In genomic region chr1:229093258-229093540, GRCh38 we compare ENCODE assay signal across 18 cellular contexts.
DNase-seq lines count a peak whose midpoint lies in the region; ATAC-seq, FAIRE-seq and TF ChIP-seq lines count a peak whose summit lies in the region.
"Had no signal": no experiment of that assay in that cellular context is flagged by ENCODE, and none has a peak within 500 bp of the region (broad histone marks: within the 10 kb centered on the region; RNA-seq: fewer than 3 reads in every experiment).

No MANE protein-coding gene starts in this region.

- H4K8ac ChIP-seq in mesendoderm (ENCODE audit: low read depth, low read length) = no peak overlapping the region

- H3K27ac Mint-ChIP-seq in CD4-positive, alpha-beta memory T cell = peak overlapping the region in 1 of 7 donors; percentile 37
- H3K27ac Mint-ChIP-seq in stimulated activated effector memory CD8-positive, alpha-beta T cell treated with anti-CD3 and anti-CD28 coated beads, Interleukin-12 subunit alpha, Interleukin-12 subunit beta, amount 100 ng/mL, for 72 hours = no peak overlapping the region
- H3K27ac Mint-ChIP-seq: activated naive CD4-positive, alpha-beta T cell treated with anti-CD3 and anti-CD28 coated beads, Interleukin-2, amount 10 ng/mL, durations not matched to agents 7 days and 5 days had no signal

- no peaks in the 10 kb centered on the region for H4K20me1 ChIP-seq in HCT116 (ENCODE audit: insufficient read depth)
- H4K20me1 ChIP-seq in mammary epithelial cell (ENCODE audit: insufficient read depth, low read length) = no peaks in the 10 kb centered on the region

- intact Hi-C loops in HCT116 (cut with micrococcal nuclease) (no loop called here), mammary epithelial cell (cut with micrococcal nuclease) (no loop called here), kidney (cut with DNase I) (no loop called here)
- intact Hi-C loops in CD4-positive, alpha-beta memory T cell (cut with micrococcal nuclease) = no loop called here

- dilution Hi-C loops in mammary epithelial cell (cut with HindIII; ENCODE audit: low sequenced_read_pairs) = loop anchor here (5.0 kb wide), 1 partner anchor 106 kb away; no protein-coding TSS in a partner anchor

- H3K36me3 ChIP-seq in HCT116 (ENCODE audit: control insufficient read depth in 1 of 2, insufficient read depth in 2 of 2, low read length in 2 of 2) = no peaks in the 10 kb centered on the region
- H3K36me3 ChIP-seq in mammary epithelial cell (ENCODE audit: insufficient read depth, low read length) = no peaks in the 10 kb centered on the region
- no peaks in the 10 kb centered on the region for H3K36me3 ChIP-seq in mesendoderm (ENCODE audit: control insufficient read depth, insufficient read depth, low read length)
- no peaks in the 10 kb centered on the region for H3K36me3 ChIP-seq in thoracic aorta
- H3K36me3 ChIP-seq in CD4-positive, alpha-beta memory T cell (ENCODE audit: insufficient read depth, low read length) = no peaks in the 10 kb centered on the region
- H3K36me3 ChIP-seq in kidney (ENCODE audit: control insufficient read depth in 1 of 2, insufficient read depth in 2 of 2, low read length in 2 of 2) = no peaks in the 10 kb centered on the region
- H3K36me3 ChIP-seq: tibial nerve had no signal

- DNase-seq in HCT116 (ENCODE audit: low read depth, low spot score) (no peak), mammary epithelial cell (no peak), mesendoderm (no peak), thoracic aorta (ENCODE audit: low spot score) (no peak), Kasumi-1 (lab: John Stamatoyannopoulos, UW) (no peak), kidney (no peak)
- no peak for DNase-seq in CD4-positive, alpha-beta memory T cell
- no peak for DNase-seq in stimulated activated effector memory CD8-positive, alpha-beta T cell treated with anti-CD3 and anti-CD28 coated beads, Interleukin-12 subunit alpha, Interleukin-12 subunit beta, amount 100 ng/mL, for 72 hours (ENCODE audit: low spot score in 2 of 2)
- DNase-seq: activated naive CD4-positive, alpha-beta T cell treated with anti-CD3 and anti-CD28 coated beads, Interleukin-2, amount 10 ng/mL, durations not matched to agents 7 days and 5 days; effector memory CD8-positive, alpha-beta T cell; GOT3; NCI-H2081; psoas muscle had no signal

- H2BK15ac ChIP-seq in mesendoderm (replicated peaks; ENCODE audit: low read depth) = peak overlapping the region; percentile 48

- peaks cover 0 to 1% of the 10 kb centered on the region in 2 donors for H3K27me3 Mint-ChIP-seq in CD4-positive, alpha-beta memory T cell

- H3K4ac ChIP-seq in mesendoderm (ENCODE audit: low read depth, low read length) = peak overlapping the region; percentile 77

- H3K4me1 Mint-ChIP-seq in CD4-positive, alpha-beta memory T cell = peaks cover 7 to 9% (median 8%) of the 10 kb centered on the region in 4 donors
- no peaks in the 10 kb centered on the region for H3K4me1 Mint-ChIP-seq in stimulated activated effector memory CD8-positive, alpha-beta T cell treated with anti-CD3 and anti-CD28 coated beads, Interleukin-12 subunit alpha, Interleukin-12 subunit beta, amount 100 ng/mL, for 72 hours

- peak overlapping the region; percentile 94 for H3K18ac ChIP-seq in mesendoderm (ENCODE audit: low read length)

- no peak for TF ChIP-seq RAD21 in HCT116 (IDR thresholded peaks at IDR 0.05; ENCODE audit: low read depth)

- peaks cover 0 to 4% of the 10 kb centered on the region in 2 donors for H3K36me3 Mint-ChIP-seq in CD4-positive, alpha-beta memory T cell
- H3K36me3 Mint-ChIP-seq in stimulated activated effector memory CD8-positive, alpha-beta T cell treated with anti-CD3 and anti-CD28 coated beads, Interleukin-12 subunit alpha, Interleukin-12 subunit beta, amount 100 ng/mL, for 72 hours = peaks cover 6% of the 10 kb centered on the region
- H3K36me3 Mint-ChIP-seq: activated naive CD4-positive, alpha-beta T cell treated with anti-CD3 and anti-CD28 coated beads, Interleukin-2, amount 10 ng/mL, durations not matched to agents 7 days and 5 days had no signal

- FAIRE-seq in kidney (lab: Jason Lieb, UNC) = no peak
- FAIRE-seq: bronchial epithelial cell had no signal

- H3K9me3 ChIP-seq in HCT116 (ENCODE audit: control insufficient read depth in 1 of 2, insufficient read depth in 1 of 2, low read depth in 1 of 2, low read length in 2 of 2) = no peaks in the 10 kb centered on the region
- no peaks in the 10 kb centered on the region for H3K9me3 ChIP-seq in mammary epithelial cell (replicated peaks; ENCODE audit: insufficient read depth, low read length)
- H3K9me3 ChIP-seq in thoracic aorta = no peaks in the 10 kb centered on the region
- no peaks in the 10 kb centered on the region for H3K9me3 ChIP-seq in CD4-positive, alpha-beta memory T cell (ENCODE audit: control insufficient read depth in 1 of 2, low read length in 2 of 2)
- no peaks in the 10 kb centered on the region for H3K9me3 ChIP-seq in kidney (ENCODE audit: control insufficient read depth in 1 of 2, low read length in 2 of 2)
- H3K9me3 ChIP-seq: mucosa of descending colon, psoas muscle, tibial nerve had no signal

- peak overlapping the region; percentile 49 for H2AFZ ChIP-seq in HCT116 (ENCODE audit: low read depth, low read length, poor library complexity, severe bottlenecking)
- H2AFZ ChIP-seq in mammary epithelial cell (ENCODE audit: low read depth, low read length) = no peak overlapping the region

- peak overlapping the region; percentile 89 for H2BK120ac ChIP-seq in mesendoderm (ENCODE audit: low read depth, low read length)

- TF ChIP-seq CTCF in HCT116 (IDR thresholded peaks at IDR 0.05 in 2 of 3, conservative IDR thresholded peaks at IDR 0.05 in 1 of 3; ENCODE audit: borderline replicate concordance in 1 of 3, insufficient read depth in 1 of 3, low read depth in 2 of 3, low read length in 2 of 3) (no peak), mammary epithelial cell (conservative IDR thresholded peaks at IDR 0.05 in 1 of 2, IDR thresholded peaks at IDR 0.05 in 1 of 2; ENCODE audit: extremely low read depth in 1 of 2, insufficient read depth in 1 of 2, low read depth in 1 of 2, low read length in 2 of 2) (no peak), thoracic aorta (IDR thresholded peaks at IDR 0.05) (no peak), kidney (IDR thresholded peaks at IDR 0.05; ENCODE audit: borderline replicate concordance, extremely low read depth, insufficient read depth) (no peak)

- no peak overlapping the region for H3K4me3 Mint-ChIP-seq in CD4-positive, alpha-beta memory T cell
- H3K4me3 Mint-ChIP-seq in stimulated activated effector memory CD8-positive, alpha-beta T cell treated with anti-CD3 and anti-CD28 coated beads, Interleukin-12 subunit alpha, Interleukin-12 subunit beta, amount 100 ng/mL, for 72 hours = no peak overlapping the region
- H3K4me3 Mint-ChIP-seq: activated naive CD4-positive, alpha-beta T cell treated with anti-CD3 and anti-CD28 coated beads, Interleukin-2, amount 10 ng/mL, durations not matched to agents 7 days and 5 days; effector memory CD8-positive, alpha-beta T cell had no signal

- peak overlapping the region; percentile 88 for H4K5ac ChIP-seq in mesendoderm (ENCODE audit: low read length)

- no peak for ATAC-seq in HCT116
- no peak for ATAC-seq in thoracic aorta (ENCODE audit: insufficient number of reproducible peaks, low FRiP score, low read depth)
- ATAC-seq in stimulated activated effector memory CD8-positive, alpha-beta T cell treated with anti-CD3 and anti-CD28 coated beads, Interleukin-12 subunit alpha, Interleukin-12 subunit beta, amount 100 ng/mL, for 72 hours = no peak
- ATAC-seq: activated CD4-positive, CD25-positive, alpha-beta regulatory T cell treated with anti-CD3 and anti-CD28 coated beads, Interleukin-2, amount 50 U/mL, for 24 hours; effector memory CD8-positive, alpha-beta T cell; psoas muscle had no signal

- in situ Hi-C loops in mammary epithelial cell (cut with MboI; ENCODE audit: low sequenced_read_pairs in 2 of 2) = no loop called here

- no peaks in the 10 kb centered on the region for H3K79me1 ChIP-seq in mesendoderm (ENCODE audit: low read length)

- H3K4me3 ChIP-seq in HCT116 (replicated peaks in 1 of 2; ENCODE audit: low read depth in 1 of 2, low read length in 2 of 2) = 0 out of 4 replicates have a peak overlapping the region, but pooled peaks of 1 of the 2 experiments have one; percentile 12
- no peak overlapping the region for H3K4me3 ChIP-seq in mammary epithelial cell (replicated peaks in 1 of 3; ENCODE audit: insufficient read depth in 1 of 3, low read depth in 2 of 3, low read length in 3 of 3)
- no peak overlapping the region for H3K4me3 ChIP-seq in mesendoderm (ENCODE audit: low read length)
- no peak overlapping the region for H3K4me3 ChIP-seq in thoracic aorta
- no peak overlapping the region for H3K4me3 ChIP-seq in CD4-positive, alpha-beta memory T cell (ENCODE audit: low read length in 2 of 2)
- no peak overlapping the region for H3K4me3 ChIP-seq in kidney (ENCODE audit: low read length in 2 of 2)
- H3K4me3 ChIP-seq: mucosa of descending colon, psoas muscle, tibial nerve had no signal

- H3K56ac ChIP-seq in mesendoderm (ENCODE audit: low read length) = peak overlapping the region; percentile 73

- WGBS in mammary epithelial cell (ENCODE audit: low coverage, missing lambda C conversion rate) = 68% methylated on average over 2 of the region's 2 CpGs
- no CpG with 5 or more reads among the region's 2 CpGs for WGBS in mesendoderm (ENCODE audit: extremely low coverage, insufficient coverage, low lambda C conversion rate)

- H3K79me2 ChIP-seq in HCT116 (ENCODE audit: insufficient read depth, low read length) (no peaks in the 10 kb centered on the region), mammary epithelial cell (ENCODE audit: insufficient read depth, low read length) (no peaks in the 10 kb centered on the region), mesendoderm (ENCODE audit: control insufficient read depth, insufficient read depth, low read length) (no peaks in the 10 kb centered on the region)

- POLR2A ChIA-PET in HCT116 (lab: Charles Lee) = no interaction called here
- POLR2A ChIA-PET in CD4-positive, alpha-beta memory T cell (lab: Charles Lee; ENCODE audit: partially characterized antibody) = no interaction called here

- no peak overlapping the region for H3K9ac ChIP-seq in HCT116 (ENCODE audit: low read length)
- H3K9ac ChIP-seq in mammary epithelial cell (ENCODE audit: insufficient read depth, low read length) = no peak overlapping the region
- peak overlapping the region; percentile 37 for H3K9ac ChIP-seq in mesendoderm (ENCODE audit: low read length)
- H3K9ac ChIP-seq in kidney (ENCODE audit: low read length in 2 of 2) = peak overlapping the region in 1 of 2 donors; percentile 3

- CTCF ChIA-PET in HCT116 (lab: Charles Lee) = no interaction called here
- CTCF ChIA-PET in mammary epithelial cell (lab: Charles Lee; ENCODE audit: low non-redundant PET) = no interaction called here
- CTCF ChIA-PET in CD4-positive, alpha-beta memory T cell (lab: Charles Lee; ENCODE audit: partially characterized antibody) = no interaction called here

- H3K27me3 ChIP-seq in HCT116 (ENCODE audit: insufficient read depth, low read length) (no peaks in the 10 kb centered on the region), mammary epithelial cell (ENCODE audit: insufficient read depth, low read length) (no peaks in the 10 kb centered on the region), mesendoderm (ENCODE audit: insufficient read depth, low read length, poor library complexity) (no peaks in the 10 kb centered on the region), thoracic aorta (replicated peaks; ENCODE audit: insufficient read depth) (no peaks in the 10 kb centered on the region)
- H3K27me3 ChIP-seq in CD4-positive, alpha-beta memory T cell (ENCODE audit: insufficient read depth, low read length) = no peaks in the 10 kb centered on the region
- H3K27me3 ChIP-seq: foreskin keratinocyte, tibial nerve had no signal

- H3K9me3 Mint-ChIP-seq in CD4-positive, alpha-beta memory T cell = peaks cover 0 to 5% (median 0%) of the 10 kb centered on the region in 8 donors
- no peaks in the 10 kb centered on the region for H3K9me3 Mint-ChIP-seq in stimulated activated effector memory CD8-positive, alpha-beta T cell treated with anti-CD3 and anti-CD28 coated beads, Interleukin-12 subunit alpha, Interleukin-12 subunit beta, amount 100 ng/mL, for 72 hours
- H3K9me3 Mint-ChIP-seq: activated naive CD4-positive, alpha-beta T cell treated with anti-CD3 and anti-CD28 coated beads, Interleukin-2, amount 10 ng/mL, durations not matched to agents 7 days and 5 days; effector memory CD8-positive, alpha-beta T cell had no signal

- no peak overlapping the region for H3K23ac ChIP-seq in mesendoderm (ENCODE audit: low read length)

- no peak overlapping the region for H3K27ac ChIP-seq in HCT116 (ENCODE audit: low read depth, low read length)
- H3K27ac ChIP-seq in mammary epithelial cell (ENCODE audit: insufficient read depth, low read depth, low read length) = no peak overlapping the region
- peak overlapping the region; percentile 82 for H3K27ac ChIP-seq in mesendoderm (ENCODE audit: low read depth, low read length)
- peak overlapping the region; percentile 2 to 64 for H3K27ac ChIP-seq in thoracic aorta
- no peak overlapping the region for H3K27ac ChIP-seq in CD4-positive, alpha-beta memory T cell (ENCODE audit: low read depth, low read length)
- peak overlapping the region in 1 of 2 donors; percentile 34 for H3K27ac ChIP-seq in kidney (ENCODE audit: low read depth in 2 of 2, low read length in 2 of 2)
- H3K27ac ChIP-seq: foreskin keratinocyte, psoas muscle, tibial nerve had no signal

- TF ChIP-seq POLR2A in HCT116 (IDR thresholded peaks at IDR 0.05; ENCODE audit: borderline replicate concordance, extremely low read depth, insufficient read depth, insufficient read length) = no peak

- H3K9me2 ChIP-seq in HCT116 (ENCODE audit: insufficient read depth) = no peaks in the 10 kb centered on the region

- RAD21 ChIA-PET in HCT116 (lab: Charles Lee; ENCODE audit: low non-redundant PET in 1 of 2, low total read pairs in 2 of 2, uncharacterized antibody in 2 of 2, unreplicated experiment in 2 of 2) = no interaction called here

- H3K4me1 ChIP-seq in HCT116 (ENCODE audit: control insufficient read depth in 1 of 2, insufficient read depth in 2 of 2, low read length in 2 of 2) = peaks cover 19 to 25% of the 10 kb centered on the region in 2 experiments
- peaks cover 23% of the 10 kb centered on the region for H3K4me1 ChIP-seq in mammary epithelial cell (ENCODE audit: insufficient read depth, low read length)
- H3K4me1 ChIP-seq in mesendoderm (ENCODE audit: control insufficient read depth, low read depth, low read length) = peaks cover 29% of the 10 kb centered on the region
- peaks cover 12 to 67% of the 10 kb centered on the region in 2 donors for H3K4me1 ChIP-seq in thoracic aorta (ENCODE audit: control insufficient read depth in 1 of 2, low read depth in 2 of 2)
- no peaks in the 10 kb centered on the region for H3K4me1 ChIP-seq in CD4-positive, alpha-beta memory T cell (ENCODE audit: insufficient read depth, low read length)
- H3K4me1 ChIP-seq in kidney (ENCODE audit: control insufficient read depth in 1 of 2, insufficient read depth in 1 of 2, low read depth in 1 of 2, low read length in 2 of 2) = peaks cover 0 to 7% of the 10 kb centered on the region in 2 donors
- H3K4me1 ChIP-seq: psoas muscle had no signal

- peak overlapping the region; percentile 92 for H2BK5ac ChIP-seq in mesendoderm (ENCODE audit: low read length)

- H2AK5ac ChIP-seq in mesendoderm (ENCODE audit: low read length) = peak overlapping the region; percentile 40

- BruUV-seq in HCT116 (replicated peaks; lab: Mats Ljungman, UMichigan) (no TSS peak), mammary epithelial cell (replicated peaks; lab: Mats Ljungman, UMichigan) (no TSS peak)

- H3K4me2 ChIP-seq in HCT116 (ENCODE audit: low read length) (peak overlapping the region; percentile 63), mammary epithelial cell (ENCODE audit: insufficient read depth, low read depth, low read length) (peak overlapping the region; percentile 59), mesendoderm (ENCODE audit: low read length) (no peak overlapping the region)

Comparison
In these comparisons a context has a peak if more than half of its experiments do, and no peak if none do; other contexts are left out.
1. H3K27ac ChIP-seq: peak in mesendoderm (single experiment) and thoracic aorta (2 of 2); none in HCT116 (single experiment), mammary epithelial cell (single experiment) and CD4-positive, alpha-beta memory T cell (single experiment).